24 cellular contexts compared by ENCODE assay signal in the genomic region with DNA sequence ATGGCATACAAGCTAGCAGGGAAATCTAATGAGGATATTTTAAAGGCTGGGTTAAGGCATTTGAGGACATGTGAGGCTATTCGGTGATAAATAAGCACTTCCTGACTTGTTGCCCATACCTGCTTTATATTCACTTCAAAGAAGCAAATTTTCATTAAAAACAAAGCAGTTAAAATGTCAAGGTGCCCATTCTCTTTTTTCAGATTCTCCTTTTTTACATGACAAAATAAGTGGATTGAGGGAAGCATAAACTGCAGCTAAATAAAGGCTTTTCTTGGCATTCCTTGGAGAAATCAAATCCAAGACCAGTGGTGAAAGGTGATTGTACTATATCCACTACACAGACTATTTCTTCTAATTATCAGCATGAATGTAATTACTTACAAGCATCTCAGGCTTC.
"Had no signal": no experiment of that assay in that cellular context is flagged by ENCODE, and none has a peak within 500 bp of the region (broad histone marks: within the 10 kb centered on the region; RNA-seq: fewer than 3 reads in every experiment).

No MANE protein-coding gene starts in this region.

- H3K4me3 Mint-ChIP-seq: mesothelial cell of epicardium; naive thymus-derived CD4-positive, alpha-beta T cell; natural killer cell treated with Interleukin-12 subunit alpha and Interleukin-12 subunit beta and Interleukin-15 and Interleukin-18, amount 100 ng/mL, for 72 hours; stimulated activated effector memory CD8-positive, alpha-beta T cell treated with anti-CD3 and anti-CD28 coated beads, Interleukin-12 subunit alpha, Interleukin-12 subunit beta, amount 100 ng/mL, for 72 hours; stimulated activated naive CD8-positive, alpha-beta T cell treated with anti-CD3 and anti-CD28 coated beads, Interleukin-15, Interleukin-2, amounts not matched to agents 100 ng/mL and 50 ng/mL, for 24 hours; type B pancreatic cell had no signal

- H3K9me3 Mint-ChIP-seq: mesothelial cell of epicardium; naive thymus-derived CD4-positive, alpha-beta T cell; stimulated activated effector memory CD8-positive, alpha-beta T cell treated with anti-CD3 and anti-CD28 coated beads, Interleukin-12 subunit alpha, Interleukin-12 subunit beta, amount 100 ng/mL, for 72 hours; stimulated activated naive CD8-positive, alpha-beta T cell treated with anti-CD3 and anti-CD28 coated beads, Interleukin-15, Interleukin-2, amounts not matched to agents 100 ng/mL and 50 ng/mL, for 24 hours; type B pancreatic cell had no signal

- H3K27ac ChIP-seq: left ventricle myocardium inferior, pancreas, prostate gland, skin epidermis, tibial nerve, uterus had no signal

- H3K27me3 ChIP-seq: pancreas, tibial nerve, uterus had no signal

- H3K4me1 ChIP-seq: left ventricle myocardium inferior, pancreas, prostate gland, tibial nerve, uterus had no signal

- ATAC-seq: mucosa of descending colon; naive thymus-derived CD4-positive, alpha-beta T cell; natural killer cell treated with Interleukin-12 subunit alpha and Interleukin-12 subunit beta and Interleukin-15 and Interleukin-18, amount 100 ng/mL, for 72 hours; pancreas; right cardiac atrium; sciatic nerve; stimulated activated effector memory CD8-positive, alpha-beta T cell treated with anti-CD3 and anti-CD28 coated beads, Interleukin-12 subunit alpha, Interleukin-12 subunit beta, amount 100 ng/mL, for 72 hours had no signal

- H3K36me3 Mint-ChIP-seq: mesothelial cell of epicardium; naive thymus-derived CD4-positive, alpha-beta T cell; natural killer cell treated with Interleukin-12 subunit alpha and Interleukin-12 subunit beta and Interleukin-15 and Interleukin-18, amount 100 ng/mL, for 72 hours; stimulated activated effector memory CD8-positive, alpha-beta T cell treated with anti-CD3 and anti-CD28 coated beads, Interleukin-12 subunit alpha, Interleukin-12 subunit beta, amount 100 ng/mL, for 72 hours; type B pancreatic cell had no signal

- H3K4me3 ChIP-seq: left ventricle myocardium inferior, lung, mucosa of descending colon, pancreas, prostate gland, skin epidermis, tibial nerve, uterus had no signal

- DNase-seq: hippocampal formation; islet precursor cell; left ventricle myocardium inferior; mesendoderm; mucosa of descending colon; naive thymus-derived CD4-positive, alpha-beta T cell; nucleus accumbens; pancreas; posterior cingulate gyrus; retina; right cardiac atrium; stimulated activated CD4-positive, alpha-beta T cell treated with anti-CD3 and anti-CD28 coated beads, Interleukin-4, amount 100 ng/mL, for 24 hours; stimulated activated naive CD4-positive, alpha-beta T cell; uterus had no signal

- H3K36me3 ChIP-seq: left ventricle myocardium inferior, pancreas, prostate gland, tibial nerve, uterus had no signal

- H3K27ac Mint-ChIP-seq: mesothelial cell of epicardium; natural killer cell treated with Interleukin-12 subunit alpha and Interleukin-12 subunit beta and Interleukin-15 and Interleukin-18, amount 100 ng/mL, for 72 hours; stimulated activated effector memory CD8-positive, alpha-beta T cell treated with anti-CD3 and anti-CD28 coated beads, Interleukin-12 subunit alpha, Interleukin-12 subunit beta, amount 100 ng/mL, for 72 hours; stimulated activated naive CD8-positive, alpha-beta T cell treated with anti-CD3 and anti-CD28 coated beads, Interleukin-15, Interleukin-2, amounts not matched to agents 100 ng/mL and 50 ng/mL, for 24 hours; type B pancreatic cell had no signal

- H3K9me3 ChIP-seq: left ventricle myocardium inferior, mucosa of descending colon, pancreas, prostate gland, tibial nerve, uterus had no signal

- H3K4me1 Mint-ChIP-seq: mesothelial cell of epicardium; naive thymus-derived CD4-positive, alpha-beta T cell; stimulated activated effector memory CD8-positive, alpha-beta T cell treated with anti-CD3 and anti-CD28 coated beads, Interleukin-12 subunit alpha, Interleukin-12 subunit beta, amount 100 ng/mL, for 72 hours had no signal
